24 cellular contexts compared by ENCODE assay signal in genomic region chr3:187809979-187810568, GRCh38.
DNase-seq lines count a peak whose midpoint lies in the region; FAIRE-seq and TF ChIP-seq lines count a peak whose summit lies in the region.
"Had no signal": no experiment of that assay in that cellular context is flagged by ENCODE, and none has a peak within 500 bp of the region (broad histone marks: within the 10 kb centered on the region; RNA-seq: fewer than 3 reads in every experiment).

No MANE protein-coding gene starts in this region.

- H3K9me3 Mint-ChIP-seq in activated CD4-positive, alpha-beta T cell treated with anti-CD3 and anti-CD28 coated beads, Interleukin-2, amount 10 ng/mL, durations not matched to agents 7 days and 5 days: peaks cover 13% of the 10 kb centered on the region
- peaks cover 6% of the 10 kb centered on the region for H3K9me3 Mint-ChIP-seq in nephron

- H3K4me3 ChIP-seq in epithelial cell of esophagus (ENCODE audit: low read length): no peak overlapping the region
- no peak overlapping the region for H3K4me3 ChIP-seq in smooth muscle cell
- H3K4me3 ChIP-seq: left ventricle myocardium inferior had no signal

- TF ChIP-seq POLR2A in GM12892 (IDR thresholded peaks at IDR 0.05; ENCODE audit: low read depth, low read length): no peak

- H3K36me3 ChIP-seq in smooth muscle cell (ENCODE audit: low read depth): no peaks in the 10 kb centered on the region
- H3K36me3 ChIP-seq: left ventricle myocardium inferior had no signal

- H3K27me3 Mint-ChIP-seq in activated CD4-positive, alpha-beta T cell treated with anti-CD3 and anti-CD28 coated beads, Interleukin-2, amount 10 ng/mL, durations not matched to agents 7 days and 5 days: no peaks in the 10 kb centered on the region
- H3K27me3 Mint-ChIP-seq in nephron (ENCODE audit: low read depth): peaks cover 7% of the 10 kb centered on the region
- H3K27me3 Mint-ChIP-seq: activated CD4-positive, alpha-beta T cell treated with anti-CD3 and anti-CD28 coated beads, Interleukin-2, amount 10 ng/mL, durations not matched to agents 24 days and 14 days; activated CD8-positive, alpha-beta memory T cell treated with anti-CD3 and anti-CD28 coated beads, Interleukin-2, amount 10 ng/mL, durations not matched to agents 7 days and 5 days; activated naive CD4-positive, alpha-beta T cell treated with anti-CD3 and anti-CD28 coated beads, Interleukin-2, amount 10 ng/mL, durations not matched to agents 7 days and 5 days; natural killer cell treated with Interleukin-12 subunit alpha and Interleukin-12 subunit beta and Interleukin-15 and Interleukin-18, amount 100 ng/mL, for 72 hours had no signal

- no peaks in the 10 kb centered on the region for H3K4me1 ChIP-seq in smooth muscle cell (ENCODE audit: low read depth)
- H3K4me1 ChIP-seq: left ventricle myocardium inferior had no signal

- CTCF ChIA-PET in activated CD4-positive, alpha-beta T cell treated with anti-CD3 and anti-CD28 coated beads, Interleukin-2, amount 10 ng/mL, durations not matched to agents 7 days and 5 days (lab: Charles Lee): interaction anchor here (0.6 to 2.7 kb wide), 4 partner anchors 8 to 138 kb away, joined by 3 to 12 read pairs (median 4); no protein-coding TSS in a partner anchor

- H3F3A ChIP-seq in smooth muscle cell (ENCODE audit: low read depth): no peaks in the 10 kb centered on the region

- H3K9ac ChIP-seq in smooth muscle cell (ENCODE audit: low read depth): no peak overlapping the region

- POLR2A ChIA-PET in activated CD4-positive, alpha-beta T cell treated with anti-CD3 and anti-CD28 coated beads, Interleukin-2, amount 10 ng/mL, durations not matched to agents 7 days and 5 days (lab: Charles Lee): no interaction called here

- FAIRE-seq in GM12892 (lab: Jason Lieb, UNC): no peak
- FAIRE-seq: A204.1, endothelial cell of umbilical vein, H54 had no signal

- H3K79me2 ChIP-seq in smooth muscle cell (ENCODE audit: low read depth): no peaks in the 10 kb centered on the region

- no peaks in the 10 kb centered on the region for H3K9me3 ChIP-seq in smooth muscle cell (replicated peaks; ENCODE audit: low read depth)
- H3K9me3 ChIP-seq: left ventricle myocardium inferior had no signal

- H3K27ac Mint-ChIP-seq in activated CD4-positive, alpha-beta T cell treated with anti-CD3 and anti-CD28 coated beads, Interleukin-2, amount 10 ng/mL, durations not matched to agents 7 days and 5 days: peak overlapping the region; percentile 54
- peak overlapping the region; percentile 9 to 80 (median 75) for H3K27ac Mint-ChIP-seq in nephron
- H3K27ac Mint-ChIP-seq: activated CD4-positive, alpha-beta T cell treated with anti-CD3 and anti-CD28 coated beads, Interleukin-2, amount 10 ng/mL, durations not matched to agents 24 days and 14 days; activated CD8-positive, alpha-beta memory T cell treated with anti-CD3 and anti-CD28 coated beads, Interleukin-2, amount 10 ng/mL, durations not matched to agents 7 days and 5 days; activated naive CD4-positive, alpha-beta T cell treated with anti-CD3 and anti-CD28 coated beads, Interleukin-2, amount 10 ng/mL, durations not matched to agents 7 days and 5 days; activated T-cell treated with anti-CD3 and anti-CD28 coated beads, Interleukin-2, amount 50 U/mL, for 72 hours; natural killer cell treated with Interleukin-12 subunit alpha and Interleukin-12 subunit beta and Interleukin-15 and Interleukin-18, amount 100 ng/mL, for 72 hours had no signal

- no peaks in the 10 kb centered on the region for H3K27me3 ChIP-seq in smooth muscle cell (ENCODE audit: low read depth)

- no peaks in the 10 kb centered on the region for H4K20me1 ChIP-seq in smooth muscle cell (ENCODE audit: low read depth)

- H3K4me3 Mint-ChIP-seq in activated CD4-positive, alpha-beta T cell treated with anti-CD3 and anti-CD28 coated beads, Interleukin-2, amount 10 ng/mL, durations not matched to agents 7 days and 5 days: no peak overlapping the region
- H3K4me3 Mint-ChIP-seq in nephron: peak overlapping the region in 1 of 3 experiments; percentile 32
- H3K4me3 Mint-ChIP-seq: activated CD4-positive, alpha-beta T cell treated with anti-CD3 and anti-CD28 coated beads, Interleukin-2, amount 10 ng/mL, durations not matched to agents 24 days and 14 days; activated CD8-positive, alpha-beta memory T cell treated with anti-CD3 and anti-CD28 coated beads, Interleukin-2, amount 10 ng/mL, durations not matched to agents 7 days and 5 days; activated naive CD4-positive, alpha-beta T cell treated with anti-CD3 and anti-CD28 coated beads, Interleukin-2, amount 10 ng/mL, durations not matched to agents 7 days and 5 days; activated T-cell treated with anti-CD3 and anti-CD28 coated beads, Interleukin-2, amount 50 U/mL, for 72 hours; natural killer cell treated with Interleukin-12 subunit alpha and Interleukin-12 subunit beta and Interleukin-15 and Interleukin-18, amount 100 ng/mL, for 72 hours had no signal

- H3K27ac ChIP-seq in smooth muscle cell (ENCODE audit: low read depth): no peak overlapping the region
- H3K27ac ChIP-seq: left ventricle myocardium inferior had no signal

- H3K4me1 Mint-ChIP-seq in activated CD4-positive, alpha-beta T cell treated with anti-CD3 and anti-CD28 coated beads, Interleukin-2, amount 10 ng/mL, durations not matched to agents 7 days and 5 days: peaks cover 39% of the 10 kb centered on the region
- peaks cover 30% of the 10 kb centered on the region for H3K4me1 Mint-ChIP-seq in nephron

- DNase-seq in activated CD4-positive, alpha-beta T cell treated with anti-CD3 and anti-CD28 coated beads, Interleukin-2, amount 10 ng/mL, durations not matched to agents 7 days and 5 days: no peak
- DNase-seq in activated CD4-positive, alpha-beta T cell treated with anti-CD3 and anti-CD28 coated beads for 4 hours: no peak
- DNase-seq in epithelial cell of esophagus (ENCODE audit: low read depth) (peak; percentile 57), GM12892 (ENCODE audit: insufficient read length) (no peak), EL (no peak), NCI-H2227 treated with DMSO at 0.1 percent for 48 hours (lab: John Stamatoyannopoulos, UW) (no peak), smooth muscle cell (lab: John Stamatoyannopoulos, UW; ENCODE audit: unreplicated experiment) (no peak)
- DNase-seq: activated CD4-positive, alpha-beta T cell treated with anti-CD3 and anti-CD28 coated beads, Interleukin-2, amount 10 ng/mL, durations not matched to agents 24 days and 14 days; activated CD8-positive, alpha-beta memory T cell treated with anti-CD3 and anti-CD28 coated beads, Interleukin-2, amount 10 ng/mL, durations not matched to agents 7 days and 5 days; activated naive CD4-positive, alpha-beta T cell treated with anti-CD3 and anti-CD28 coated beads, Interleukin-2, amount 10 ng/mL, durations not matched to agents 7 days and 5 days; activated T-cell treated with anti-CD3 and anti-CD28 coated beads, Interleukin-2, amount 50 U/mL, for 72 hours; aorta; caudate nucleus; Karpas-422; left ventricle myocardium inferior; NCI-H1694 treated with DMSO at 0.1 percent for 48 hours; NCI-H226; NCI-H748 treated with DMSO at 0.1 percent for 48 hours; posterior cingulate gyrus had no signal

- WGBS in smooth muscle cell (ENCODE audit: low lambda C conversion rate): 61% methylated on average over 5 of the region's 5 CpGs

- TF ChIP-seq CTCF in epithelial cell of esophagus (IDR thresholded peaks at IDR 0.05; ENCODE audit: insufficient read depth, low read depth, low read length, missing control alignments) (no peak), nephron (IDR thresholded peaks at IDR 0.05; ENCODE audit: unreplicated experiment in 3 of 3) (no peak), smooth muscle cell (IDR thresholded peaks at IDR 0.05; ENCODE audit: borderline replicate concordance, insufficient read depth, poor library complexity, severe bottlenecking) (no peak)

- no peak overlapping the region for H3K4me2 ChIP-seq in smooth muscle cell

- peaks cover 13% of the 10 kb centered on the region for H3K36me3 Mint-ChIP-seq in activated CD4-positive, alpha-beta T cell treated with anti-CD3 and anti-CD28 coated beads, Interleukin-2, amount 10 ng/mL, durations not matched to agents 7 days and 5 days (ENCODE audit: low read depth)
- H3K36me3 Mint-ChIP-seq in nephron (ENCODE audit: low read depth): no peaks in the 10 kb centered on the region

- H2AFZ ChIP-seq in smooth muscle cell (ENCODE audit: low read depth): no peak overlapping the region
